ENCODE assay signal across 8 cellular contexts in genomic region chr16:87465306-87465705, GRCh38. TPM values are rescaled to one million over a fixed set of nuclear protein-coding genes. Genes with fewer than 3 reads are reported as not detected.
A peak's percentile ranks its signal among the peaks of the same experiment; 100 is the strongest.
DNase-seq lines count a peak whose midpoint lies in the region; ATAC-seq and TF ChIP-seq lines count a peak whose summit lies in the region.

No MANE protein-coding gene starts in this region.

- peak overlapping the region; percentile 67 for H3K27ac Mint-ChIP-seq in CD4-positive, alpha-beta T cell
- peak overlapping the region; percentile 78 for H3K27ac Mint-ChIP-seq in stimulated activated memory B cell treated with anti-CD40 and anti-IgM and Interleukin-4, amounts not matched to agents 10 μg/mL and 1 μg/mL and 100 μg/mL, for 72 hours

- peaks cover 51% of the 10 kb centered on the region for H3K4me1 Mint-ChIP-seq in CD4-positive, alpha-beta T cell (ENCODE audit: low read depth)
- peaks cover 28% of the 10 kb centered on the region for H3K4me1 Mint-ChIP-seq in stimulated activated memory B cell treated with anti-CD40 and anti-IgM and Interleukin-4, amounts not matched to agents 10 μg/mL and 1 μg/mL and 100 μg/mL, for 72 hours

- H3K27ac ChIP-seq in CD4-positive, alpha-beta T cell (ENCODE audit: low read depth, low read length) = peak overlapping the region; percentile 25

- POLR2A ChIA-PET in CD4-positive, alpha-beta T cell (lab: Charles Lee) = interaction anchor here (3.0 kb wide), 1 partner anchor 25 kb away, joined by 18 read pairs; no protein-coding TSS in a partner anchor

- H3K9me3 ChIP-seq in CD4-positive, alpha-beta T cell (ENCODE audit: control insufficient read depth, low read length) = no peaks in the 10 kb centered on the region

- no peaks in the 10 kb centered on the region for H3K9me3 Mint-ChIP-seq in CD4-positive, alpha-beta T cell
- H3K9me3 Mint-ChIP-seq in stimulated activated memory B cell treated with anti-CD40 and anti-IgM and Interleukin-4, amounts not matched to agents 10 μg/mL and 1 μg/mL and 100 μg/mL, for 72 hours = no peaks in the 10 kb centered on the region

- DNase-seq in CD4-positive, alpha-beta T cell = no peak
- DNase-seq in MV-4-11 (lab: John Stamatoyannopoulos, UW) = peak; percentile 95
- peak; percentile 75 for DNase-seq in astrocyte of the hippocampus (ENCODE audit: low read depth, low spot score)
- DNase-seq in iris pigment epithelial cell (ENCODE audit: low read depth) = peak; percentile 89
- no peak for DNase-seq in stimulated activated CD4-positive, alpha-beta T cell treated with anti-CD3 and anti-CD28 coated beads, Interleukin-4, amount 100 ng/mL, for 1 hour

- intact Hi-C loops in CD4-positive, alpha-beta T cell (cut with DNase I, micrococcal nuclease) = loop anchor here in 1 of 2 experiments (2.0 kb wide), 1 partner anchor 25 kb away; no protein-coding TSS in a partner anchor

- TF ChIP-seq CTCF in CD4-positive, alpha-beta T cell (IDR thresholded peaks at IDR 0.05) = no peak

- no peaks in the 10 kb centered on the region for H3K27me3 ChIP-seq in CD4-positive, alpha-beta T cell (ENCODE audit: control insufficient read depth, insufficient read depth, low read length)

- CTCF ChIA-PET in CD4-positive, alpha-beta T cell (lab: Charles Lee) = interaction anchor here (1.4 kb wide), 1 partner anchor 170 kb away, joined by 4 read pairs; no protein-coding TSS in a partner anchor

- ATAC-seq in CD4-positive, alpha-beta T cell (ENCODE audit: poor library complexity) = no peak
- ATAC-seq in stimulated activated memory B cell treated with anti-CD40 and anti-IgM and Interleukin-4, amounts not matched to agents 10 μg/mL and 1 μg/mL and 100 μg/mL, for 72 hours = no peak
- ATAC-seq in HG03025 (IDR thresholded peaks at IDR 0.05; ENCODE audit: low FRiP score, unreplicated experiment) = no peak
- ATAC-seq in GM21576 (IDR thresholded peaks at IDR 0.05; ENCODE audit: unreplicated experiment) = no peak

- peak overlapping the region; percentile 61 for H3K4me3 Mint-ChIP-seq in CD4-positive, alpha-beta T cell
- H3K4me3 Mint-ChIP-seq in stimulated activated memory B cell treated with anti-CD40 and anti-IgM and Interleukin-4, amounts not matched to agents 10 μg/mL and 1 μg/mL and 100 μg/mL, for 72 hours = peak overlapping the region; percentile 63

- H3K27me3 Mint-ChIP-seq in CD4-positive, alpha-beta T cell = no peaks in the 10 kb centered on the region
- peaks cover 16% of the 10 kb centered on the region for H3K27me3 Mint-ChIP-seq in stimulated activated memory B cell treated with anti-CD40 and anti-IgM and Interleukin-4, amounts not matched to agents 10 μg/mL and 1 μg/mL and 100 μg/mL, for 72 hours

- H3K36me3 Mint-ChIP-seq in CD4-positive, alpha-beta T cell (ENCODE audit: low read depth) = peaks cover 1% of the 10 kb centered on the region
- no peaks in the 10 kb centered on the region for H3K36me3 Mint-ChIP-seq in stimulated activated memory B cell treated with anti-CD40 and anti-IgM and Interleukin-4, amounts not matched to agents 10 μg/mL and 1 μg/mL and 100 μg/mL, for 72 hours

RNA-seq across cellular contexts. Expression of gene ZCCHC14, which starts 27.5 kb away (rescaled TPM):
- 10 to 100 TPM; 16.4 to 18.3 TPM for total RNA-seq in CD4-positive, alpha-beta T cell

Comparison
In these comparisons a context has a peak if more than half of its experiments do, and no peak if none do; other contexts are left out.
1. DNase-seq: peak in MV-4-11 (single experiment), astrocyte of the hippocampus (single experiment) and iris pigment epithelial cell (single experiment); none in CD4-positive, alpha-beta T cell (0 of 10) and stimulated activated CD4-positive, alpha-beta T cell treated with anti-CD3 and anti-CD28 coated beads, Interleukin-4, amount 100 ng/mL, for 1 hour (single experiment).